ENCODE assay signal across 8 cellular contexts in the genomic region with DNA sequence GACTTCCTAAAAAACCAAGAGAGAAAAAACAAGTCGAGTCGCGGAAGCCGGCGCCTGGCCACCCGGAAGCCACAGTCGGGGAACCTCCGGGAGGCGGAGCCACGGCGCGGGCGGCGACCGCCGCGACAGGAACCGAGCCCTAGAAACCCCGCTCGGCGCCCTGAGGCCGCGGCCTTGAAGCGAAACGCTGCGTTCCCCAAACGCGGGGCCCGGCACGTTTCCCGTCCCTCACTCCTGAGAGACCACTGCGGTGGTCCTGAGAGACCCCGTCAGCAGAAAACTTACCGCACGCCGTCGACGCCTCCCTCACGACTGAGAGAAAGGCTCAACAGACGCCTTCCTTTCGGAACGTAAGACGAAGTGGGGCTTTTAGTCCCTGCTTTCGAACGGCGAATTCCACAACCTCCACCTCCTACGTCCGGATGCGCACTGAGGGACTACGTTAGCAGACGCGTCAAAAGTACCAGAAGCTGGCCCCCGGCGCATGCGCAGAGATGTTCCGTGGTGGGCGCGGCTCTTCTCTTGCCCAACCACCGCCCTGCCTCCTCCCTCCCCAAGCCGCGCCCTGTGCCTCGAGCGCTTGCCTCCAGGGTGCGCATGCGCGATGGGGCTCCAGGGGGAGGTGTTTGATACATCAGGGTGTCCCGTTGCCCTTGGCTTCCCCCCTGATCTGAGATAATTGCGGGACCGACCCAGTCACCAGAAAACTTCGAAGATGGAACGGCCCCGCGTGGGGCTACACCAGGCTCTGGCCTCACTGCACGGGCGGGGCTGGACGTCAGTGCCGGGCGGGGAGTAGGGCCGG. TPM values are rescaled to one million over a fixed set of nuclear protein-coding genes. Genes with fewer than 3 reads are reported as not detected.
DNase-seq lines count a peak whose midpoint lies in the region; ATAC-seq, FAIRE-seq and TF ChIP-seq lines count a peak whose summit lies in the region.

A gene with protein sequence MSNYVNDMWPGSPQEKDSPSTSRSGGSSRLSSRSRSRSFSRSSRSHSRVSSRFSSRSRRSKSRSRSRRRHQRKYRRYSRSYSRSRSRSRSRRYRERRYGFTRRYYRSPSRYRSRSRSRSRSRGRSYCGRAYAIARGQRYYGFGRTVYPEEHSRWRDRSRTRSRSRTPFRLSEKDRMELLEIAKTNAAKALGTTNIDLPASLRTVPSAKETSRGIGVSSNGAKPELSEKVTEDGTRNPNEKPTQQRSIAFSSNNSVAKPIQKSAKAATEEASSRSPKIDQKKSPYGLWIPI (minus strand): TSS at position 431 of the 805 bp plus-strand sequence. CDS start 491 bp downstream, outside the sequence.

- H3K27ac ChIP-seq in astrocyte (ENCODE audit: low read depth, low read length) (peak within 1 kb of the TSS; percentile 98), rectal smooth muscle tissue (ENCODE audit: low read depth, low read length) (peak within 1 kb of the TSS; percentile 100), aorta (ENCODE audit: low read depth in 1 of 2, low read length in 2 of 2) (peak within 1 kb of the TSS; percentile 76 to 86)

- peaks cover 33% of the 10 kb centered on the region for H3K4me1 Mint-ChIP-seq in T-helper 2 cell treated with Interferon-gamma antibody and Interleukin-4, amounts not matched to agents 5 μg/mL and 100 μg/mL, for 36 hours (ENCODE audit: low read depth)
- H3K4me1 Mint-ChIP-seq in astrocyte (ENCODE audit: low read depth, unreplicated experiment) = peaks cover 19% of the 10 kb centered on the region

- intact Hi-C loops in aorta (cut with DNase I) = loop anchor here in 1 of 2 donors (2.0 to 5.0 kb wide), 2 partner anchors 92 to 570 kb away; a partner anchor contains a TSS

- no peaks in the 10 kb centered on the region for H3K9me3 Mint-ChIP-seq in T-helper 2 cell treated with Interferon-gamma antibody and Interleukin-4, amounts not matched to agents 5 μg/mL and 100 μg/mL, for 36 hours
- H3K9me3 Mint-ChIP-seq in astrocyte (ENCODE audit: unreplicated experiment) = no peaks in the 10 kb centered on the region

- peak within 1 kb of the TSS; percentile 84 for H2AFZ ChIP-seq in astrocyte (ENCODE audit: low read depth, low read length)

- peaks cover 49% of the 10 kb centered on the region for H4K20me1 ChIP-seq in astrocyte (ENCODE audit: insufficient read depth, low read length)

- TF ChIP-seq CTCF in astrocyte (IDR thresholded peaks at IDR 0.05; ENCODE audit: insufficient read depth, low read depth, low read length) = no peak

- H3K4me1 ChIP-seq in astrocyte (ENCODE audit: insufficient read depth, low read length) (peaks cover 16% of the 10 kb centered on the region), rectal smooth muscle tissue (ENCODE audit: control insufficient read depth, insufficient read depth, low read length) (peaks cover 10% of the 10 kb centered on the region), aorta (ENCODE audit: control insufficient read depth in 1 of 2, insufficient read depth in 2 of 2, low read length in 2 of 2) (no peaks in the 10 kb centered on the region)

- H3K36me3 Mint-ChIP-seq in T-helper 2 cell treated with Interferon-gamma antibody and Interleukin-4, amounts not matched to agents 5 μg/mL and 100 μg/mL, for 36 hours (ENCODE audit: low read depth) = peaks cover 52% of the 10 kb centered on the region
- peaks cover 23% of the 10 kb centered on the region for H3K36me3 Mint-ChIP-seq in astrocyte (ENCODE audit: low read depth, unreplicated experiment)

- DNase-seq in NCI-H1930 (lab: John Stamatoyannopoulos, UW) (peak; percentile 97), astrocyte (ENCODE audit: low read depth) (peak; percentile 89), hepatic stellate cell (ENCODE audit: low spot score) (peak; percentile 100), aorta (peak; percentile 100)
- DNase-seq in T-helper 2 cell treated with Interferon-gamma antibody and Interleukin-4, amounts not matched to agents 5 μg/mL and 100 μg/mL, for 36 hours (ENCODE audit: low spot score) = peak; percentile 100

- H3K9me3 ChIP-seq in astrocyte (ENCODE audit: insufficient read depth, low read depth, low read length) (no peaks in the 10 kb centered on the region), aorta (ENCODE audit: control insufficient read depth, low read length) (no peaks in the 10 kb centered on the region)

- H3K9ac ChIP-seq in astrocyte (ENCODE audit: low read length) = peak within 1 kb of the TSS; percentile 100
- H3K9ac ChIP-seq in rectal smooth muscle tissue (ENCODE audit: low read length) = peak within 1 kb of the TSS; percentile 100

- peaks cover 28% of the 10 kb centered on the region for H3K36me3 ChIP-seq in astrocyte (ENCODE audit: insufficient read depth, low read length)
- H3K36me3 ChIP-seq in rectal smooth muscle tissue (ENCODE audit: control insufficient read depth, insufficient read depth, low read length) = peaks cover 16% of the 10 kb centered on the region
- peaks cover 0 to 3% of the 10 kb centered on the region in 2 donors for H3K36me3 ChIP-seq in aorta (ENCODE audit: control insufficient read depth in 1 of 2, insufficient read depth in 2 of 2, low read length in 1 of 2)

- H3K27ac Mint-ChIP-seq in T-helper 2 cell treated with Interferon-gamma antibody and Interleukin-4, amounts not matched to agents 5 μg/mL and 100 μg/mL, for 36 hours = peak within 1 kb of the TSS; percentile 99
- H3K27ac Mint-ChIP-seq in astrocyte (ENCODE audit: unreplicated experiment) = peak within 1 kb of the TSS; percentile 96

- peak within 1 kb of the TSS; percentile 89 for H3K4me3 Mint-ChIP-seq in T-helper 2 cell treated with Interferon-gamma antibody and Interleukin-4, amounts not matched to agents 5 μg/mL and 100 μg/mL, for 36 hours
- peak within 1 kb of the TSS; percentile 99 for H3K4me3 Mint-ChIP-seq in astrocyte (ENCODE audit: unreplicated experiment)

- peak within 1 kb of the TSS; percentile 99 for H3K4me2 ChIP-seq in astrocyte (ENCODE audit: low read length)

- 0% methylated on average over 65 to 79 of the region's 79 CpGs for WGBS in aorta, 2 donors

- ATAC-seq in GM18499 (IDR thresholded peaks at IDR 0.05; ENCODE audit: insufficient read depth, unreplicated experiment) (peak; percentile 75), HG02943 (IDR thresholded peaks at IDR 0.05; ENCODE audit: low read depth, unreplicated experiment) (peak; percentile 79), aorta (ENCODE audit: low FRiP score) (peak; percentile 98)

- peaks cover 6% of the 10 kb centered on the region for H3K27me3 Mint-ChIP-seq in T-helper 2 cell treated with Interferon-gamma antibody and Interleukin-4, amounts not matched to agents 5 μg/mL and 100 μg/mL, for 36 hours (ENCODE audit: low read depth)
- H3K27me3 Mint-ChIP-seq in astrocyte (ENCODE audit: low read depth, unreplicated experiment) = no peaks in the 10 kb centered on the region

- H3K4me3 ChIP-seq in astrocyte (ENCODE audit: insufficient read depth, low read depth, low read length) = peak within 1 kb of the TSS; percentile 100
- peak within 1 kb of the TSS; percentile 100 for H3K4me3 ChIP-seq in rectal smooth muscle tissue (ENCODE audit: low read length)
- peak within 1 kb of the TSS; percentile 21 to 74 for H3K4me3 ChIP-seq in aorta (ENCODE audit: low read length in 2 of 2)

- no peak for FAIRE-seq in astrocyte (lab: Jason Lieb, UNC)

- no peaks in the 10 kb centered on the region for H3K27me3 ChIP-seq in astrocyte (ENCODE audit: insufficient read depth, low read length)
- H3K27me3 ChIP-seq in rectal smooth muscle tissue (ENCODE audit: control insufficient read depth, insufficient read depth, low read length) = no peaks in the 10 kb centered on the region
- H3K27me3 ChIP-seq in aorta (ENCODE audit: control insufficient read depth in 1 of 2, insufficient read depth in 2 of 2, low read length in 1 of 2) = no peaks in the 10 kb centered on the region

- peaks cover 51% of the 10 kb centered on the region for H3K79me2 ChIP-seq in astrocyte (ENCODE audit: insufficient read depth, low read length)

RNA-seq across cellular contexts. Expression of the gene that starts here (rescaled TPM):
- total RNA-seq in astrocyte (78.0 and 88.3 TPM in 2 replicates), aorta (100 to 1,000 TPM; 103 to 172 TPM)
- polyA plus RNA-seq in aorta = 100 to 1,000 TPM in 1 of 2 donors, 10 to 100 TPM in 1; 60.1 to 217 TPM

Comparison
In these comparisons a context has a peak if more than half of its experiments do, and no peak if none do; other contexts are left out.
1. Peak in every context shown above with its lines: DNase-seq, ATAC-seq, H3K4me3 ChIP-seq and H3K27ac ChIP-seq.
2. H3K4me3 ChIP-seq: peak in every context shown above with its lines; median percentile 100 in astrocyte; 100 in rectal smooth muscle tissue; 48 in aorta.